ENCODE assay signal across 8 cellular contexts in the genomic region with DNA sequence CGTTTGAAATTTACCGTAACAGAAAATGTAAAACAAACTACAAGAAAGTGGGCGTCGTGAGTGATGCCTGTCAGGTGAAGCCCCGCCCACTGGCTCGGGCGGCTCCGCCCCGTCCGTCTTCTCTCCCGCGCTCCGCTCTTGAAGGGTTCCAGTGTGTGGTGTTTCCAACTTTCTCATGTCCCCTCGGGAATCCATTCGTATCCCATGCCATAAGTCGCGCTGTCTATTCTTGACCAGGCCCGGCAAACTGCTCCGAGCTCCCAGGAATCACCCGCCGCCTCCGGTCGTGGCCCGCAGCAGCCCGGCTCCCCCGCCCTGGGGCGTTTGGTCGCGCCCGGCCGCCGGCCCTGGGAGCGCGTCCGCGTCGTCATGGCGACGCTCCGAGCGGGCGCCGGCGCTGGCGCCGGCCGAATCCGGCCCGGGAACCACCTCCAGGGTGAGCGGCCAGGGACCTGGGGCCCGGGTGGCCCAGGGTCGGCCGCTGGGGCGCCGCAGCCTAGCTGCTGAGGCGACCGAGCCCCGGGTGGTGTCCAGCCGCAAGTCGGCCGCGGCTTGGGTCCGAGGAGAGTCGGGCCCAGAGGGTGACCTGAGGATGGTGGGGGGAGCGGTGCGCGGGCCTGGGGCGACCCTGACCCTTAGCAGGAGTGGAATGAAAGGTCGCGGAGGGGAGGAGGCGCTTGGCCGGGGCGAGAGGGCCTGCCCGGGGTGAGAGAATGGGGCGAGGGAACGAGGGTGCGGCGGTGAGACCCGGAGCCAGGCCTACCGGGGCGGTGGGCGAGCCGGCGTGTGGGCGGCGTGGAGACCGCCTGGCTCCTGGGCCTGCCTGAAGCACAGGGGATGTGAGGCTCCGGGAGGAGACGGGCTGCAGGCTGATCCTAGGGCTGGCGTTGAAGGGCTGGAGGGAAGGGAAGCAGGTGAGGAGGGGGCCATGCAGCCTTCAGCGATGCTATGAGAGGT. TPM values are rescaled to one million over a fixed set of nuclear protein-coding genes. Genes with fewer than 3 reads are reported as not detected.
DNase-seq lines count a peak whose midpoint lies in the region; ATAC-seq and TF ChIP-seq lines count a peak whose summit lies in the region.

A gene (plus strand): TSS at position 375 of the 957 bp plus-strand sequence. CDS start 1,683 bp downstream, outside the sequence.

- peak within 1 kb of the TSS; percentile 47 for H3K4me3 Mint-ChIP-seq in activated naive CD8-positive, alpha-beta T cell treated with anti-CD3 and anti-CD28 coated beads, Interleukin-2, amount 10 ng/mL, durations not matched to agents 7 days and 5 days

- H3K36me3 Mint-ChIP-seq in activated naive CD8-positive, alpha-beta T cell treated with anti-CD3 and anti-CD28 coated beads, Interleukin-2, amount 10 ng/mL, durations not matched to agents 7 days and 5 days = peaks cover 2% of the 10 kb centered on the region

- POLR2A ChIA-PET in activated naive CD8-positive, alpha-beta T cell treated with anti-CD3 and anti-CD28 coated beads, Interleukin-2, amount 10 ng/mL, durations not matched to agents 7 days and 5 days (lab: Charles Lee) = no interaction called here

- ATAC-seq in GM18870 (IDR thresholded peaks at IDR 0.05; ENCODE audit: unreplicated experiment) (peak; percentile 61), HG03432 (IDR thresholded peaks at IDR 0.05; ENCODE audit: unreplicated experiment) (peak; percentile 91), Right ventricle myocardium superior (ENCODE audit: poor library complexity) (peak; percentile 99), omental fat pad (ENCODE audit: low FRiP score) (peak; percentile 81), upper lobe of left lung (ENCODE audit: low FRiP score in 2 of 2) (peak; percentile 81 to 94)
- peak; percentile 79 for ATAC-seq in activated naive CD8-positive, alpha-beta T cell treated with anti-CD3 and anti-CD28 coated beads, Interleukin-2, amount 10 ng/mL, durations not matched to agents 7 days and 5 days (ENCODE audit: low read depth)

- WGBS in upper lobe of left lung, 2 donors = 9 to 16% methylated on average over 35 to 71 of the region's 91 CpGs

- TF ChIP-seq CTCF in omental fat pad (IDR thresholded peaks at IDR 0.05) (no peak), upper lobe of left lung (IDR thresholded peaks at IDR 0.05) (no peak)

- H3K27me3 Mint-ChIP-seq in activated naive CD8-positive, alpha-beta T cell treated with anti-CD3 and anti-CD28 coated beads, Interleukin-2, amount 10 ng/mL, durations not matched to agents 7 days and 5 days = peaks cover 55% of the 10 kb centered on the region

- H3K36me3 ChIP-seq in ACC112 (ENCODE audit: insufficient read depth, low read length) = no peaks in the 10 kb centered on the region
- H3K36me3 ChIP-seq in upper lobe of left lung = no peaks in the 10 kb centered on the region

- H3K27me3 ChIP-seq in ACC112 (ENCODE audit: insufficient read depth, low read length) (peaks cover 68% of the 10 kb centered on the region), upper lobe of left lung (peaks cover 0 to 6% (median 2%) of the 10 kb centered on the region in 4 donors)

- peak within 1 kb of the TSS; percentile 75 for H3K4me3 ChIP-seq in ACC112 (ENCODE audit: low read depth, low read length)
- peak within 1 kb of the TSS; percentile 40 to 67 (median 64) for H3K4me3 ChIP-seq in upper lobe of left lung

- no peaks in the 10 kb centered on the region for H3K9me3 ChIP-seq in upper lobe of left lung

- H3K4me1 ChIP-seq in ACC112 (ENCODE audit: control insufficient read depth, insufficient read depth, low read length, unreplicated experiment) = no peaks in the 10 kb centered on the region
- peaks cover 0 to 36% (median 27%) of the 10 kb centered on the region in 4 donors for H3K4me1 ChIP-seq in upper lobe of left lung

- no peak for TF ChIP-seq EP300 in upper lobe of left lung (IDR thresholded peaks at IDR 0.05)

- H3K27ac ChIP-seq in ACC112 (ENCODE audit: low read depth, low read length) = no peak within 1 kb of the TSS
- peak within 1 kb of the TSS; percentile 82 to 96 (median 86) for H3K27ac ChIP-seq in upper lobe of left lung

- peak within 1 kb of the TSS; percentile 96 for H2AFZ ChIP-seq in ACC112 (ENCODE audit: low read length, unreplicated experiment)

- H3K4me1 Mint-ChIP-seq in activated naive CD8-positive, alpha-beta T cell treated with anti-CD3 and anti-CD28 coated beads, Interleukin-2, amount 10 ng/mL, durations not matched to agents 7 days and 5 days = peaks cover 5% of the 10 kb centered on the region

- DNase-seq in NCI-H82 treated with DMSO at 0.1 percent for 48 hours (lab: John Stamatoyannopoulos, UW; ENCODE audit: unreplicated experiment) = peak; percentile 21
- DNase-seq in activated naive CD8-positive, alpha-beta T cell treated with anti-CD3 and anti-CD28 coated beads, Interleukin-2, amount 10 ng/mL, durations not matched to agents 7 days and 5 days = peak; percentile 62
- DNase-seq in Right ventricle myocardium superior = peak; percentile 84
- no peak for DNase-seq in omental fat pad (ENCODE audit: low spot score)
- peak; percentile 83 to 97 for DNase-seq in upper lobe of left lung

- no peaks in the 10 kb centered on the region for H3K79me2 ChIP-seq in ACC112 (ENCODE audit: control insufficient read depth, insufficient read depth, low read length, unreplicated experiment)

- peak in 2 of 4 donors; percentile 71 to 83 for TF ChIP-seq POLR2A in upper lobe of left lung (IDR thresholded peaks at IDR 0.05)

- intact Hi-C loops in Right ventricle myocardium superior (cut with DNase I) = no loop called here

- H3K27ac Mint-ChIP-seq in activated naive CD8-positive, alpha-beta T cell treated with anti-CD3 and anti-CD28 coated beads, Interleukin-2, amount 10 ng/mL, durations not matched to agents 7 days and 5 days = no peak within 1 kb of the TSS

- peaks cover 4% of the 10 kb centered on the region for H3K9me3 Mint-ChIP-seq in activated naive CD8-positive, alpha-beta T cell treated with anti-CD3 and anti-CD28 coated beads, Interleukin-2, amount 10 ng/mL, durations not matched to agents 7 days and 5 days

RNA-seq across cellular contexts. Expression of the gene that starts here (rescaled TPM):
- total RNA-seq in activated naive CD8-positive, alpha-beta T cell treated with anti-CD3 and anti-CD28 coated beads, Interleukin-2, amount 10 ng/mL, durations not matched to agents 7 days and 5 days = not detected
- total RNA-seq in Right ventricle myocardium superior (0.67 TPM), omental fat pad (1 to 10 TPM in 3 of 4 donors, not detected in 1; 1.2 to 1.7 (median 1.3) TPM), upper lobe of left lung (10 to 100 TPM; 13.9 to 67.5 (median 30.9) TPM)

Comparison
In these comparisons a context has a peak if more than half of its experiments do, and no peak if none do; other contexts are left out.
1. Peak in DNase-seq and ATAC-seq in activated naive CD8-positive, alpha-beta T cell treated with anti-CD3 and anti-CD28 coated beads, Interleukin-2, amount 10 ng/mL, durations not matched to agents 7 days and 5 days; RNA of the gene not detected or under 1 TPM.
2. Peak in DNase-seq and ATAC-seq in Right ventricle myocardium superior; RNA of the gene not detected or under 1 TPM.